In the genomic region with DNA sequence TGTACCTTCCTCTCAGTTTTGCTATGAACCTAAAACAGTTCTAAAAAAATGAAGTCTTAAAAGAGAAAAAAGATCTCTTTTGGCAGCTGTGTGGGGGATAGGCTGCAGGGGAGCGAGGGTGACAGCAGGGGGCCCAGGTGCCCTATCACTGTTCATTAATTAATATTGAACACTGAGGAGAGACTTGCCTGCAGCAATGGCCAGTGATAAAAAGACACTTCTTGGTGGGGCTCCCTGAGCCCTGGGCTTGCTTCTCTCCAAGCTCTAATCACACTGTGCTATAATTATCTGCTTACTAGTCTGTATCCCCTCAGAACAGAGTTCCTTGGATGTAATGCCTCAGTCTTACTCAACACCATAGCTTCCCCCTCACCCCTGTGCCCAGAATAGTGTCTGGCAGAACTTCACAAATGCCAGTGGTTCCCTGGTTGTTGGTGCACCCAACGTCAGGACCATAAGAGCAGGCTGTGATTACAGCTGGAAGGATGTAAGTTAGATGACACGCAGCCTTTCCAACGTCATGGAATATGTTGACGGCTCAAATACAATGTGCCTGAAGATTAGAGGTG, we compare ENCODE assay signal across 26 cellular contexts. TPM values are rescaled to one million over a fixed set of nuclear protein-coding genes. Genes with fewer than 3 reads are reported as not detected.
"Had no signal": no experiment of that assay in that cellular context is flagged by ENCODE, and none has a peak within 500 bp of the region (broad histone marks: within the 10 kb centered on the region; RNA-seq: fewer than 3 reads in every experiment).

No MANE protein-coding gene starts in this region.

- H3K27ac Mint-ChIP-seq: nephron progenitor cell; stimulated activated effector memory CD8-positive, alpha-beta T cell treated with anti-CD3 and anti-CD28 coated beads, Interleukin-12 subunit alpha, Interleukin-12 subunit beta, amount 100 ng/mL, for 72 hours; type B pancreatic cell had no signal

- DNase-seq: caudate nucleus; cerebellar nuclear complex; dorsolateral prefrontal cortex; effector CD4-positive, alpha-beta T cell; foreskin melanocyte; mesendoderm; midbrain; naive thymus-derived CD8-positive, alpha-beta T cell; nephron progenitor cell; occipital lobe; pancreas; right cardiac atrium; sigmoid colon; stimulated activated CD4-positive, alpha-beta T cell treated with anti-CD3 and anti-CD28 coated beads, Interleukin-2, amount 100 ng/mL, for 24 hours; stimulated activated CD4-positive, alpha-beta T cell treated with anti-CD3 and anti-CD28 coated beads, Interleukin-4, amount 100 ng/mL, for 24 hours; stimulated activated naive CD4-positive, alpha-beta T cell treated with Interleukin-2 at 50 U/mL for 16 hours; stomach; tibial artery had no signal

- H3K4me2 ChIP-seq: hepatocyte had no signal

- H3K27ac ChIP-seq: dorsolateral prefrontal cortex, epithelial cell of prostate, hepatocyte, pancreas, sigmoid colon, stomach, tibial artery had no signal

- H3K9me3 Mint-ChIP-seq: nephron progenitor cell, type B pancreatic cell had no signal

- ATAC-seq: naive thymus-derived CD8-positive, alpha-beta T cell; pancreas; stimulated activated effector memory CD8-positive, alpha-beta T cell treated with anti-CD3 and anti-CD28 coated beads, Interleukin-12 subunit alpha, Interleukin-12 subunit beta, amount 100 ng/mL, for 72 hours had no signal

- H3K4me1 ChIP-seq: pancreas, sigmoid colon, stomach, tibial artery had no signal

- H3K79me2 ChIP-seq: hepatocyte had no signal

- H3K9me3 ChIP-seq: pancreas, sigmoid colon, stomach, tibial artery had no signal

- H2AFZ ChIP-seq: hepatocyte had no signal

- H3K36me3 ChIP-seq: pancreas, sigmoid colon, stomach, tibial artery had no signal

- H3K27me3 ChIP-seq: hepatocyte, pancreas, sigmoid colon, stomach, tibial artery had no signal

- H3K36me3 Mint-ChIP-seq: naive thymus-derived CD8-positive, alpha-beta T cell; stimulated activated effector memory CD8-positive, alpha-beta T cell treated with anti-CD3 and anti-CD28 coated beads, Interleukin-12 subunit alpha, Interleukin-12 subunit beta, amount 100 ng/mL, for 72 hours; type B pancreatic cell had no signal

- H3K4me1 Mint-ChIP-seq: naive thymus-derived CD8-positive, alpha-beta T cell; stimulated activated effector memory CD8-positive, alpha-beta T cell treated with anti-CD3 and anti-CD28 coated beads, Interleukin-12 subunit alpha, Interleukin-12 subunit beta, amount 100 ng/mL, for 72 hours had no signal

- H3K4me3 ChIP-seq: dorsolateral prefrontal cortex, hepatocyte, pancreas, sigmoid colon, stomach, tibial artery had no signal

- H3K4me3 Mint-ChIP-seq: naive thymus-derived CD8-positive, alpha-beta T cell; nephron progenitor cell; stimulated activated effector memory CD8-positive, alpha-beta T cell treated with anti-CD3 and anti-CD28 coated beads, Interleukin-12 subunit alpha, Interleukin-12 subunit beta, amount 100 ng/mL, for 72 hours; type B pancreatic cell had no signal

RNA-seq across cellular contexts. Expression of a gene that starts 52.0 kb away (rescaled TPM):
- total RNA-seq: mammary epithelial cell; naive thymus-derived CD8-positive, alpha-beta T cell; occipital lobe; skeletal muscle tissue; stomach; temporal lobe; urinary bladder had no signal
- polyA plus RNA-seq: hepatocyte; naive thymus-derived CD8-positive, alpha-beta T cell had no signal
